Comparison of ENCODE assay signal across 8 cellular contexts in genomic region chr9:128771745-128772519, GRCh38. TPM values are rescaled to one million over a fixed set of nuclear protein-coding genes. Genes with fewer than 3 reads are reported as not detected.
DNase-seq lines count a peak whose midpoint lies in the region; ATAC-seq, FAIRE-seq and TF ChIP-seq lines count a peak whose summit lies in the region.

Gene ZER1 (minus strand): TSS chr9:128771927. CDS start chr9:128755565, 16,362 bp downstream.

- peak within 1 kb of the TSS; percentile 100 for H2AFZ ChIP-seq in mammary epithelial cell (ENCODE audit: low read depth, low read length)

- DNase-seq in A549 (ENCODE audit: low read depth in 1 of 2, low spot score in 1 of 2) (peak; percentile 89 to 97), NCI-H2227 treated with DMSO at 0.1 percent for 48 hours (lab: John Stamatoyannopoulos, UW) (peak; percentile 80), mammary epithelial cell (peak; percentile 86), immature natural killer cell (peak; percentile 92 to 94 (median 92)), smooth muscle cell of the brain vasculature (ENCODE audit: low read depth, low spot score) (peak; percentile 68)

- TF ChIP-seq POLR2A in A549 (IDR thresholded peaks at IDR 0.05; ENCODE audit: low read length), result peak; percentile 30; the same call in 1 of the 2 replicates

- peak within 1 kb of the TSS; percentile 76 for H3K4me3 ChIP-seq in A549
- H3K4me3 ChIP-seq in WI38 (ENCODE audit: low read depth, low read length), result peak within 1 kb of the TSS; percentile 97
- H3K4me3 ChIP-seq in mammary epithelial cell (replicated peaks in 1 of 3; ENCODE audit: insufficient read depth in 1 of 3, low read depth in 2 of 3, low read length in 3 of 3), result peak within 1 kb of the TSS; percentile 56 to 81 (median 67)

- WGBS in A549 (ENCODE audit: missing lambda C conversion rate), result 3% methylated on average over 26 of the region's 72 CpGs
- 2% methylated on average over 20 of the region's 72 CpGs for WGBS in mammary epithelial cell (ENCODE audit: low coverage, missing lambda C conversion rate)

- H3K27ac ChIP-seq in A549 (peak within 1 kb of the TSS; percentile 87 to 96), mammary epithelial cell (ENCODE audit: insufficient read depth, low read depth, low read length) (peak within 1 kb of the TSS; percentile 79)

- POLR2A ChIA-PET in A549 (lab: Yijun Ruan, JAX), result interaction anchor here (0.7 to 1.5 kb wide), 4 partner anchors 9 to 46 kb away, joined by 3 to 4 read pairs (median 3); partner anchors contain the start of gene ENDOG

- no TSS peak for BruUV-seq in mammary epithelial cell (replicated peaks; lab: Mats Ljungman, UMichigan)

- no peak for FAIRE-seq in A549 (lab: Jason Lieb, UNC)

- TF ChIP-seq EP300 in A549 (IDR thresholded peaks at IDR 0.05), result no peak

- H3K27ac Mint-ChIP-seq in immature natural killer cell, result peak within 1 kb of the TSS; percentile 93 to 99 (median 99)

- peaks cover 2 to 8% (median 4%) of the 10 kb centered on the region in 3 donors for H3K27me3 Mint-ChIP-seq in immature natural killer cell (ENCODE audit: low read depth in 3 of 3)

- peak within 1 kb of the TSS; percentile 96 to 98 (median 97) for H3K4me3 Mint-ChIP-seq in immature natural killer cell

- peaks cover 27% of the 10 kb centered on the region for H3K79me2 ChIP-seq in mammary epithelial cell (ENCODE audit: insufficient read depth, low read length)

- H4K20me1 ChIP-seq in mammary epithelial cell (ENCODE audit: insufficient read depth, low read length), result no peaks in the 10 kb centered on the region

- H3K4me2 ChIP-seq in A549 (peak within 1 kb of the TSS; percentile 85), mammary epithelial cell (ENCODE audit: insufficient read depth, low read depth, low read length) (peak within 1 kb of the TSS; percentile 96)

- peak in 1 of 2 experiments; percentile 41; a peak in 1 of 5 replicates for TF ChIP-seq RAD21 in A549 (conservative IDR thresholded peaks at IDR 0.05 in 1 of 2, IDR thresholded peaks at IDR 0.05 in 1 of 2)

- peaks cover 5% of the 10 kb centered on the region; the same call in 1 of the 3 replicates for H3K4me1 ChIP-seq in A549
- peaks cover 5% of the 10 kb centered on the region for H3K4me1 ChIP-seq in mammary epithelial cell (ENCODE audit: insufficient read depth, low read length)

- H3K9me3 ChIP-seq in A549, result peaks cover 11% of the 10 kb centered on the region
- H3K9me3 ChIP-seq in mammary epithelial cell (replicated peaks; ENCODE audit: insufficient read depth, low read length), result no peaks in the 10 kb centered on the region

- H3K36me3 Mint-ChIP-seq in immature natural killer cell, result peaks cover 0 to 4% (median 4%) of the 10 kb centered on the region in 3 donors

- ATAC-seq in A549 (peak; percentile 96 to 98), GM18868 (IDR thresholded peaks at IDR 0.05; ENCODE audit: unreplicated experiment) (peak; percentile 93), HG03108 (IDR thresholded peaks at IDR 0.05; ENCODE audit: unreplicated experiment) (peak; percentile 92)

- H3K27me3 ChIP-seq in mammary epithelial cell (ENCODE audit: insufficient read depth, low read length), result no peaks in the 10 kb centered on the region

- H3K4me1 Mint-ChIP-seq in immature natural killer cell, result peaks cover 27 to 39% of the 10 kb centered on the region in 2 donors

- H3K9ac ChIP-seq in mammary epithelial cell (ENCODE audit: insufficient read depth, low read length), result peak within 1 kb of the TSS; percentile 84

- CTCF ChIA-PET in A549 (lab: Yijun Ruan, JAX) (interaction anchor here (0.6 to 2.4 kb wide), 6 partner anchors 10 to 70 kb away, joined by 3 to 6 read pairs (median 5); partner anchors contain the start of genes ENDOG and PKN3), mammary epithelial cell (lab: Charles Lee; ENCODE audit: low non-redundant PET) (no interaction called here)

- dilution Hi-C loops in mammary epithelial cell (cut with HindIII; ENCODE audit: low sequenced_read_pairs), result no loop called here

- no peaks in the 10 kb centered on the region for H3K36me3 ChIP-seq in mammary epithelial cell (ENCODE audit: insufficient read depth, low read length)

- in situ Hi-C loops in mammary epithelial cell (cut with MboI; ENCODE audit: low sequenced_read_pairs in 2 of 2), result no loop called here

- no peak for TF ChIP-seq CTCF in A549 (IDR thresholded peaks at IDR 0.05)
- no peak for TF ChIP-seq CTCF in WI38 (IDR thresholded peaks at IDR 0.05; ENCODE audit: low read depth, low read length)
- TF ChIP-seq CTCF in mammary epithelial cell (conservative IDR thresholded peaks at IDR 0.05 in 1 of 2, IDR thresholded peaks at IDR 0.05 in 1 of 2; ENCODE audit: extremely low read depth in 1 of 2, insufficient read depth in 1 of 2, low read depth in 1 of 2, low read length in 2 of 2), result no peak

- intact Hi-C loops in mammary epithelial cell (cut with micrococcal nuclease), result loop anchor here (1.0 to 5.0 kb wide), 4 partner anchors 15 to 90 kb away; partner anchors contain the start of genes ENDOG and TBC1D13

- peaks cover 0 to 2% (median 0%) of the 10 kb centered on the region in 6 donors for H3K9me3 Mint-ChIP-seq in immature natural killer cell

TF ChIP-seq in A549, 52 proteins besides CTCF, POLR2A, EP300 and RAD21 (continues in another document):
- TF ChIP-seq CBX8 (IDR thresholded peaks at IDR 0.05), result no peak
- TF ChIP-seq TFCP2L1 (CRISPR knock-in tag; IDR thresholded peaks at IDR 0.05), result no peak
- TF ChIP-seq SREBF2 (IDR thresholded peaks at IDR 0.05), result no peak
- TF ChIP-seq MAX (IDR thresholded peaks at IDR 0.05), result peak; percentile 84
- TF ChIP-seq ZC3H11A (IDR thresholded peaks at IDR 0.05), result peak; percentile 21; the same call in 1 of the 2 replicates
- TF ChIP-seq HOXB5 (CRISPR knock-in tag; IDR thresholded peaks at IDR 0.05), result 0 out of 2 replicates have a peak, but pooled peaks have one; percentile 55
- no peak for TF ChIP-seq USF2 (IDR thresholded peaks at IDR 0.05)
- peak; percentile 50; the same call in 1 of the 2 replicates for TF ChIP-seq PHF8 (IDR thresholded peaks at IDR 0.05; ENCODE audit: borderline replicate concordance, low read depth)
- no peak; the same call in 1 of the 2 replicates for TF ChIP-seq HOXB13 (CRISPR knock-in tag; IDR thresholded peaks at IDR 0.05; ENCODE audit: low read depth)
- no peak for TF ChIP-seq POLR2AphosphoS2 (conservative IDR thresholded peaks at IDR 0.05; ENCODE audit: low read length)
- no peak for TF ChIP-seq CEBPB (IDR thresholded peaks at IDR 0.05)
- TF ChIP-seq TP53 (CRISPR knock-in tag; IDR thresholded peaks at IDR 0.05), result no peak
- peak; percentile 58; the same call in 1 of the 3 replicates for TF ChIP-seq BCL3 (IDR thresholded peaks at IDR 0.05)
- TF ChIP-seq KDM1A (IDR thresholded peaks at IDR 0.05; ENCODE audit: low read depth), result no peak
- no peak for TF ChIP-seq EHMT2 (IDR thresholded peaks at IDR 0.05; ENCODE audit: low read depth)
- TF ChIP-seq PBX3 (IDR thresholded peaks at IDR 0.05), result peak; percentile 74; the same call in 1 of the 2 replicates
- no peak for TF ChIP-seq MAFK (IDR thresholded peaks at IDR 0.05; ENCODE audit: partially characterized antibody)
- TF ChIP-seq HES2 (IDR thresholded peaks at IDR 0.05), result no peak
- no peak for TF ChIP-seq FOSL2 (IDR thresholded peaks at IDR 0.05)
- TF ChIP-seq FOSL2 (CRISPR knock-in tag; IDR thresholded peaks at IDR 0.05), result peak; percentile 65
- TF ChIP-seq EHF (CRISPR knock-in tag; IDR thresholded peaks at IDR 0.05), result no peak
- 0 out of 2 replicates have a peak, but pooled peaks have one; percentile 71 for TF ChIP-seq RFX5 (IDR thresholded peaks at IDR 0.05)

RNA-seq across cellular contexts. Expression of gene ZER1, which starts in this region (rescaled TPM):
- 13.4 and 16.2 TPM in 2 replicates for polyA plus RNA-seq in A549 (2011; rRNA removed)
- 18.2 and 22.4 TPM in 2 replicates for polyA plus RNA-seq in A549 (2012; cell fraction: cytosol; rRNA removed)
- polyA plus RNA-seq in A549 (2012; cell fraction: nucleus; rRNA removed), result 30.8 and 33.2 TPM in 2 replicates
- 8.1 to 10.8 TPM (median 9.1 TPM) in 3 replicates for polyA plus RNA-seq in A549 (2017; fragmentation: RNase III; extraction: RNeasy Plus Mini Kit Qiagen cat#74134 plus additional on column Dnase treatment)
- 29.1 and 43.1 TPM in 2 replicates for polyA minus RNA-seq in A549 (2011; rRNA and poly(A)+ RNA removed)
- 10 to 100 TPM; 27.3 to 29.2 TPM for total RNA-seq in mammary epithelial cell
- polyA plus RNA-seq in mammary epithelial cell, result 17.8 TPM
- polyA minus RNA-seq in mammary epithelial cell, result 90.1 TPM
- 10 to 100 TPM; 28.5 to 51.5 (median 43.0) TPM for polyA plus RNA-seq in immature natural killer cell

Comparison
In these comparisons a context has a peak if more than half of its experiments do, and no peak if none do; other contexts are left out.
1. Peak in every context shown above with its lines: DNase-seq, ATAC-seq, H3K4me3 ChIP-seq and H3K27ac ChIP-seq.